ENCODE assay signal across 8 cellular contexts in genomic region chr17:15981208-15981607, GRCh38. TPM values are rescaled to one million over a fixed set of nuclear protein-coding genes. Genes with fewer than 3 reads are reported as not detected.
DNase-seq lines count a peak whose midpoint lies in the region; ATAC-seq, FAIRE-seq and TF ChIP-seq lines count a peak whose summit lies in the region.

No MANE protein-coding gene starts in this region.

- H3K9ac ChIP-seq in IMR-90 (ENCODE audit: low read depth, low read length) = no peak overlapping the region
- H3K9ac ChIP-seq in colonic mucosa (ENCODE audit: low read depth in 2 of 2, low read length in 2 of 2) = peak overlapping the region in 1 of 2 donors; percentile 58

- no CpG with 5 or more reads among the region's 2 CpGs for WGBS in IMR-90 (ENCODE audit: extremely low coverage in 2 of 2, insufficient read length in 1 of 2), 2 experiments

- TF ChIP-seq POLR2A in GM12892 (IDR thresholded peaks at IDR 0.05; ENCODE audit: low read depth, low read length) (no peak), IMR-90 (IDR thresholded peaks at IDR 0.05; ENCODE audit: low read depth, low read length) (no peak)

- TF ChIP-seq CTCF in IMR-90 (conservative IDR thresholded peaks at IDR 0.05; ENCODE audit: low read depth, low read length) = no peak
- no peak for TF ChIP-seq CTCF in colonic mucosa (IDR thresholded peaks at IDR 0.05)

- peak overlapping the region in 1 of 2 experiments; percentile 71; a peak in 2 of 4 replicates for H4K8ac ChIP-seq in IMR-90 (ENCODE audit: low read depth in 2 of 2, low read length in 2 of 2)

- FAIRE-seq in GM12892 (lab: Jason Lieb, UNC) = no peak

- H3K4me2 ChIP-seq in IMR-90 (ENCODE audit: low read depth, low read length) = no peak overlapping the region

- POLR2A ChIA-PET in IMR-90 (lab: Charles Lee; ENCODE audit: unreplicated experiment) = no interaction called here

- H3K9me1 ChIP-seq in IMR-90 (ENCODE audit: insufficient read depth, low read length) = peaks cover 4% of the 10 kb centered on the region; the same call in 1 of the 2 replicates

- H3K23ac ChIP-seq in IMR-90 (ENCODE audit: low read depth, low read length) = no peak overlapping the region; the same call in 1 of the 2 replicates

- no peak overlapping the region for H2AFZ ChIP-seq in IMR-90 (replicated peaks; ENCODE audit: low read length, poor library complexity)

- peak overlapping the region; percentile 85; the same call in 1 of the 2 replicates for H3K27ac ChIP-seq in IMR-90 (ENCODE audit: insufficient read depth, low read length)
- peak overlapping the region; percentile 79 for H3K27ac ChIP-seq in colonic mucosa

- peak overlapping the region; percentile 7; the same call in 1 of the 2 replicates for H3K14ac ChIP-seq in IMR-90 (replicated peaks; ENCODE audit: low read depth, low read length)

- no peak overlapping the region for H2BK15ac ChIP-seq in IMR-90 (ENCODE audit: low read depth, low read length)

- H3K4me3 ChIP-seq in IMR-90 (ENCODE audit: insufficient read depth, low read depth, low read length) (no peak overlapping the region), colonic mucosa (no peak overlapping the region)

- H3K9me3 ChIP-seq in IMR-90 (ENCODE audit: control insufficient read depth, insufficient read depth, low read length) = no peaks in the 10 kb centered on the region
- H3K9me3 ChIP-seq in colonic mucosa = no peaks in the 10 kb centered on the region

- dilution Hi-C loops in IMR-90 (cut with HindIII; ENCODE audit: low sequenced_read_pairs, unreplicated experiment) = no loop called here

- in situ Hi-C loops in IMR-90 (cut with MboI; ENCODE audit: low sequenced_read_pairs) = no loop called here
- in situ Hi-C loops in ACHN (cut with HindIII; ENCODE audit: low pct_ligation_motif_present, low pct_unique_long_range_greater_than_20kb, low sequenced_read_pairs) = no loop called here

- intact Hi-C loops in IMR-90 (cut with micrococcal nuclease) (no loop called here), colonic mucosa (cut with DNase I) (no loop called here)

- H2BK5ac ChIP-seq in IMR-90 (ENCODE audit: low read depth, low read length, poor library complexity, severe bottlenecking) = peak overlapping the region; percentile 86

- H3K79me1 ChIP-seq in IMR-90 (ENCODE audit: low read depth in 1 of 2, low read length in 2 of 2) = peaks cover 4 to 21% of the 10 kb centered on the region in 2 experiments; a peak in 2 of 4 replicates

- DNase-seq in GM12892 (ENCODE audit: insufficient read length) (peak; percentile 25), IMR-90 (no peak), colonic mucosa (no peak), NCI-H446 (lab: John Stamatoyannopoulos, UW) (no peak), ACHN (no peak), GM19238 (ENCODE audit: insufficient read length, low spot score) (no peak), middle frontal gyrus (ENCODE audit: extremely low spot score, low spot score) (no peak)

- H2BK20ac ChIP-seq in IMR-90 (ENCODE audit: low read depth, low read length) = 0 out of 2 replicates have a peak overlapping the region, but pooled peaks have one; percentile 21

- H4K5ac ChIP-seq in IMR-90 (ENCODE audit: low read depth, low read length) = peak overlapping the region; percentile 78

- ATAC-seq in GM21447 (IDR thresholded peaks at IDR 0.05; ENCODE audit: unreplicated experiment) (peak; percentile 95), IMR-90 (ENCODE audit: low read depth) (no peak)

- peak overlapping the region; percentile 68 for H2AK5ac ChIP-seq in IMR-90 (ENCODE audit: low read depth, low read length)

- H3K4ac ChIP-seq in IMR-90 (ENCODE audit: low read depth, low read length) = peak overlapping the region; percentile 65

- TF ChIP-seq RAD21 in IMR-90 (IDR thresholded peaks at IDR 0.05; ENCODE audit: low read length) = no peak

- peak overlapping the region; percentile 48; the same call in 1 of the 2 replicates for H3K18ac ChIP-seq in IMR-90 (ENCODE audit: low read depth, low read length)

- no peaks in the 10 kb centered on the region for H4K20me1 ChIP-seq in IMR-90 (ENCODE audit: insufficient read depth, low read length)

- H3K27me3 ChIP-seq in IMR-90 (ENCODE audit: control insufficient read depth, insufficient read depth, low read length) (no peaks in the 10 kb centered on the region), colonic mucosa (no peaks in the 10 kb centered on the region)

- peaks cover 14% of the 10 kb centered on the region for H3K36me3 ChIP-seq in IMR-90 (ENCODE audit: control insufficient read depth, insufficient read depth, low read length)
- no peaks in the 10 kb centered on the region for H3K36me3 ChIP-seq in colonic mucosa

- CTCF ChIA-PET in IMR-90 (lab: Yijun Ruan, JAX) = no interaction called here

- BruUV-seq in IMR-90 (replicated peaks; lab: Mats Ljungman, UMichigan) = no TSS peak

- H3K4me1 ChIP-seq in IMR-90 (ENCODE audit: control insufficient read depth, insufficient read depth, low read length) = peaks cover 2% of the 10 kb centered on the region
- H3K4me1 ChIP-seq in colonic mucosa = no peaks in the 10 kb centered on the region

- 0 out of 2 replicates have a peak overlapping the region, but pooled peaks have one; percentile 47 for H2BK120ac ChIP-seq in IMR-90 (ENCODE audit: low read depth, low read length)

- H2AK9ac ChIP-seq in IMR-90 (replicated peaks; ENCODE audit: low read depth, low read length, poor library complexity) = no peak overlapping the region

- H3K56ac ChIP-seq in IMR-90 (ENCODE audit: extremely low read depth, insufficient read depth, low read length) = no peak overlapping the region

- H4K91ac ChIP-seq in IMR-90 (ENCODE audit: insufficient read depth, low read depth, low read length) = peak overlapping the region; percentile 58; the same call in 1 of the 2 replicates

TF ChIP-seq in IMR-90, 13 proteins besides CTCF, POLR2A, EP300 and RAD21:
- TF ChIP-seq FOS (IDR thresholded peaks at IDR 0.05; ENCODE audit: low read depth, low read length) = no peak
- TF ChIP-seq MAZ (IDR thresholded peaks at IDR 0.05; ENCODE audit: borderline replicate concordance, low read depth, low read length) = no peak
- TF ChIP-seq NFE2L2 (IDR thresholded peaks at IDR 0.05; ENCODE audit: low read depth, low read length) = no peak
- no peak for TF ChIP-seq RCOR1 (IDR thresholded peaks at IDR 0.05; ENCODE audit: insufficient replicate concordance, low read length)
- TF ChIP-seq RFX5 (IDR thresholded peaks at IDR 0.05; ENCODE audit: low read depth, low read length) = no peak
- TF ChIP-seq MXI1 (IDR thresholded peaks at IDR 0.05; ENCODE audit: borderline replicate concordance, low read depth, low read length) = no peak
- TF ChIP-seq, protein P1, sequence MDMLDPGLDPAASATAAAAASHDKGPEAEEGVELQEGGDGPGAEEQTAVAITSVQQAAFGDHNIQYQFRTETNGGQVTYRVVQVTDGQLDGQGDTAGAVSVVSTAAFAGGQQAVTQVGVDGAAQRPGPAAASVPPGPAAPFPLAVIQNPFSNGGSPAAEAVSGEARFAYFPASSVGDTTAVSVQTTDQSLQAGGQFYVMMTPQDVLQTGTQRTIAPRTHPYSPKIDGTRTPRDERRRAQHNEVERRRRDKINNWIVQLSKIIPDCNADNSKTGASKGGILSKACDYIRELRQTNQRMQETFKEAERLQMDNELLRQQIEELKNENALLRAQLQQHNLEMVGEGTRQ (IDR thresholded peaks at IDR 0.05; ENCODE audit: low read depth, low read length) = no peak

RNA-seq across cellular contexts. Expression of gene ZSWIM7, which starts 18.3 kb away (rescaled TPM):
- 7.8 TPM for polyA plus RNA-seq in GM12892 (2012; ENCODE audit: missing spikeins)
- total RNA-seq in IMR-90 (2012; rRNA removed) = 6.8 and 7.2 TPM in 2 replicates
- 12.0 and 12.1 TPM in 2 replicates for polyA plus RNA-seq in IMR-90 (2012; rRNA removed)
- polyA plus RNA-seq in IMR-90 (2012; cell fraction: cytosol; rRNA removed) = 10.1 and 14.0 TPM in 2 replicates
- 12.9 and 28.1 TPM in 2 replicates for polyA plus RNA-seq in IMR-90 (2012; cell fraction: nucleus; rRNA removed; ENCODE audit: low replicate concordance)
- 10 to 100 TPM; 17.7 to 18.8 TPM for total RNA-seq in colonic mucosa

RNA-seq across cellular contexts. Expression of gene TTC19, which starts 18.4 kb away (rescaled TPM):
- polyA plus RNA-seq in GM12892 (2012; ENCODE audit: missing spikeins) = 27.6 TPM
- total RNA-seq in IMR-90 (2012; rRNA removed) (12.9 and 19.2 TPM in 2 replicates), colonic mucosa (10 to 100 TPM; 44.5 to 55.2 TPM)
- 6.0 and 8.3 TPM in 2 replicates for polyA plus RNA-seq in IMR-90 (2012; rRNA removed)
- 2.3 and 6.1 TPM in 2 replicates for polyA plus RNA-seq in IMR-90 (2012; cell fraction: cytosol; rRNA removed)
- 5.9 and 8.4 TPM in 2 replicates for polyA plus RNA-seq in IMR-90 (2012; cell fraction: nucleus; rRNA removed; ENCODE audit: low replicate concordance)

RNA-seq across cellular contexts. Expression of gene ADORA2B, which starts 36.3 kb away (rescaled TPM):
- polyA plus RNA-seq in GM12892 (2012; ENCODE audit: missing spikeins) = not detected
- 5.2 and 5.8 TPM in 2 replicates for total RNA-seq in IMR-90 (2012; rRNA removed)
- 5.5 and 6.1 TPM in 2 replicates for polyA plus RNA-seq in IMR-90 (2012; rRNA removed)
- polyA plus RNA-seq in IMR-90 (2012; cell fraction: cytosol; rRNA removed) = 2.7 and 7.4 TPM in 2 replicates
- polyA plus RNA-seq in IMR-90 (2012; cell fraction: nucleus; rRNA removed; ENCODE audit: low replicate concordance) = 2.3 and 3.4 TPM in 2 replicates
- total RNA-seq in colonic mucosa = 10 to 100 TPM; 20.8 to 39.4 TPM
